In the genomic region with DNA sequence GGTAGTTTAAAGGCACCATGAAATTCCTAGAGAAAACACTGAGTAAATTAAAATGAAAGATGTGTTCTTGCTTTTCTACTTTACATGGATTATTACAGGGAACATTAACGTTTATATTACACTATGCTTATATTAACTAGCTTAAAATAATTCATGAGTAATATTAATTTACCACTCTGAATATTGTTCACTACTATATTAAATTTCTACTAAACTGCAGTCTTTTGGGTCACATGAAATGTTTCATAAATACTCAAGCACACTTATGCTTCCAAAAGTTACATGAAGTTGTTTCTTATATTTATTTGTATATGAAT, we compare ENCODE assay signal across 8 cellular contexts. TPM values are rescaled to one million over a fixed set of nuclear protein-coding genes. Genes with fewer than 3 reads are reported as not detected.
DNase-seq lines count a peak whose midpoint lies in the region; ATAC-seq and TF ChIP-seq lines count a peak whose summit lies in the region.

No MANE protein-coding gene starts in this region.

- TF ChIP-seq CTCF in OCI-LY1 (IDR thresholded peaks at IDR 0.05; ENCODE audit: low read length): no peak
- no peak for TF ChIP-seq CTCF in osteocyte (IDR thresholded peaks at IDR 0.05)

- H3K4me1 Mint-ChIP-seq in CD4-positive, CD25-positive, alpha-beta regulatory T cell: peaks cover 17 to 61% (median 40%) of the 10 kb centered on the region in 4 donors
- peaks cover 39% of the 10 kb centered on the region for H3K4me1 Mint-ChIP-seq in osteocyte (ENCODE audit: unreplicated experiment)

- peak overlapping the region; percentile 57 for H3K9ac ChIP-seq in OCI-LY1 (ENCODE audit: low read length)
- peak overlapping the region; percentile 16 to 41 for H3K9ac ChIP-seq in duodenal mucosa (ENCODE audit: low read depth in 1 of 2, low read length in 2 of 2)

- peaks cover 50% of the 10 kb centered on the region for H3K4me1 ChIP-seq in CD4-positive, CD25-positive, alpha-beta regulatory T cell (ENCODE audit: control insufficient read depth, insufficient read depth, low read length, poor library complexity, severe bottlenecking)
- H3K4me1 ChIP-seq in OCI-LY1 (ENCODE audit: insufficient read depth, low read length, severe bottlenecking) (peaks cover 47% of the 10 kb centered on the region), duodenal mucosa (ENCODE audit: control insufficient read depth in 1 of 2, insufficient read depth in 2 of 2, low read length in 2 of 2) (peaks cover 22 to 37% of the 10 kb centered on the region in 2 donors)

- peaks cover 4% of the 10 kb centered on the region for H3K27me3 Mint-ChIP-seq in CD4-positive, CD25-positive, alpha-beta regulatory T cell
- no peaks in the 10 kb centered on the region for H3K27me3 Mint-ChIP-seq in osteocyte (ENCODE audit: unreplicated experiment)

- peaks cover 10% of the 10 kb centered on the region; the same call in 1 of the 2 replicates for H3K79me2 ChIP-seq in OCI-LY1 (ENCODE audit: insufficient read depth, low read length)

- H4K20me1 ChIP-seq in OCI-LY1 (ENCODE audit: insufficient read depth, low read length): no peaks in the 10 kb centered on the region

- no peak overlapping the region for H2AFZ ChIP-seq in OCI-LY1 (ENCODE audit: low read length)

- no peaks in the 10 kb centered on the region for H3F3A ChIP-seq in OCI-LY1 (ENCODE audit: insufficient read depth, low read length)

- peak overlapping the region; percentile 68 for H3K4me2 ChIP-seq in OCI-LY1 (ENCODE audit: low read length)

- peak overlapping the region; percentile 76 for H3K4me3 ChIP-seq in CD4-positive, CD25-positive, alpha-beta regulatory T cell (ENCODE audit: low read depth, low read length)
- H3K4me3 ChIP-seq in OCI-LY1 (ENCODE audit: low read depth, low read length, poor library complexity, severe bottlenecking): peak overlapping the region; percentile 44
- peak overlapping the region in 1 of 2 donors; percentile 2 for H3K4me3 ChIP-seq in duodenal mucosa (ENCODE audit: low read depth in 1 of 2, low read length in 2 of 2)

- DNase-seq in CD4-positive, CD25-positive, alpha-beta regulatory T cell: no peak
- DNase-seq in osteocyte (ENCODE audit: extremely low spot score, unreplicated experiment) (no peak), cortex of kidney (lab: John Stamatoyannopoulos, UW) (no peak), NCI-H510A (lab: John Stamatoyannopoulos, UW) (no peak), DMS 273 (lab: John Stamatoyannopoulos, UW; ENCODE audit: unreplicated experiment) (no peak), foreskin melanocyte (no peak)

- no peaks in the 10 kb centered on the region for H3K27me3 ChIP-seq in CD4-positive, CD25-positive, alpha-beta regulatory T cell (ENCODE audit: control insufficient read depth, insufficient read depth, low read length)
- H3K27me3 ChIP-seq in OCI-LY1 (ENCODE audit: insufficient read depth, low read length) (no peaks in the 10 kb centered on the region), duodenal mucosa (ENCODE audit: control insufficient read depth in 1 of 2, insufficient read depth in 2 of 2, low read length in 2 of 2) (no peaks in the 10 kb centered on the region)

- peak overlapping the region; percentile 98 to 99 (median 99) for H3K27ac Mint-ChIP-seq in CD4-positive, CD25-positive, alpha-beta regulatory T cell
- H3K27ac Mint-ChIP-seq in osteocyte (ENCODE audit: unreplicated experiment): peak overlapping the region; percentile 96

- no peaks in the 10 kb centered on the region for H3K9me2 ChIP-seq in OCI-LY1 (ENCODE audit: low read depth, low read length)

- peak overlapping the region; percentile 61 to 86 (median 82) for H3K4me3 Mint-ChIP-seq in CD4-positive, CD25-positive, alpha-beta regulatory T cell
- H3K4me3 Mint-ChIP-seq in osteocyte (ENCODE audit: unreplicated experiment): peak overlapping the region; percentile 56

- H3K9me3 Mint-ChIP-seq in CD4-positive, CD25-positive, alpha-beta regulatory T cell: peaks cover 0 to 3% (median 0%) of the 10 kb centered on the region in 7 donors
- no peaks in the 10 kb centered on the region for H3K9me3 Mint-ChIP-seq in osteocyte (ENCODE audit: unreplicated experiment)

- H3K36me3 ChIP-seq in CD4-positive, CD25-positive, alpha-beta regulatory T cell (ENCODE audit: control insufficient read depth, insufficient read depth, low read length): no peaks in the 10 kb centered on the region
- H3K36me3 ChIP-seq in OCI-LY1 (ENCODE audit: insufficient read depth, low read length) (no peaks in the 10 kb centered on the region), duodenal mucosa (ENCODE audit: control insufficient read depth in 1 of 2, insufficient read depth in 2 of 2, low read length in 2 of 2) (no peaks in the 10 kb centered on the region)

- ATAC-seq in CD4-positive, CD25-positive, alpha-beta regulatory T cell (ENCODE audit: low read depth in 2 of 2): no peak

- H3K36me3 Mint-ChIP-seq in CD4-positive, CD25-positive, alpha-beta regulatory T cell: peaks cover 5% of the 10 kb centered on the region
- no peaks in the 10 kb centered on the region for H3K36me3 Mint-ChIP-seq in osteocyte (ENCODE audit: unreplicated experiment)

- no peaks in the 10 kb centered on the region for H3K9me3 ChIP-seq in CD4-positive, CD25-positive, alpha-beta regulatory T cell (ENCODE audit: control insufficient read depth in 2 of 2, low read length in 2 of 2)
- H3K9me3 ChIP-seq in OCI-LY1 (ENCODE audit: low read length) (no peaks in the 10 kb centered on the region), duodenal mucosa (ENCODE audit: control insufficient read depth in 1 of 2, low read length in 2 of 2) (no peaks in the 10 kb centered on the region)

- peak overlapping the region; percentile 91 for H3K27ac ChIP-seq in CD4-positive, CD25-positive, alpha-beta regulatory T cell (ENCODE audit: insufficient read depth, low read length, poor library complexity, severe bottlenecking)
- H3K27ac ChIP-seq in OCI-LY1 (ENCODE audit: low read depth, low read length, poor library complexity, severe bottlenecking) (peak overlapping the region; percentile 97), duodenal mucosa (ENCODE audit: low read depth, low read length) (peak overlapping the region; percentile 87)

RNA-seq across cellular contexts. Expression of a gene that starts 3.4 kb away (rescaled TPM):
- total RNA-seq in CD4-positive, CD25-positive, alpha-beta regulatory T cell: 83.2 TPM
- polyA plus RNA-seq in CD4-positive, CD25-positive, alpha-beta regulatory T cell: 100 to 1,000 TPM; 123 to 158 (median 140) TPM
- total RNA-seq in osteocyte: 141 and 145 TPM in 2 replicates

RNA-seq across cellular contexts. Expression of a gene that starts 5.2 kb away (rescaled TPM):
- total RNA-seq in CD4-positive, CD25-positive, alpha-beta regulatory T cell: 35.5 TPM
- polyA plus RNA-seq in CD4-positive, CD25-positive, alpha-beta regulatory T cell: 10 to 100 TPM; 18.8 to 29.2 (median 26.4) TPM
- total RNA-seq in osteocyte: 34.7 and 40.5 TPM in 2 replicates
